In the genomic region with DNA sequence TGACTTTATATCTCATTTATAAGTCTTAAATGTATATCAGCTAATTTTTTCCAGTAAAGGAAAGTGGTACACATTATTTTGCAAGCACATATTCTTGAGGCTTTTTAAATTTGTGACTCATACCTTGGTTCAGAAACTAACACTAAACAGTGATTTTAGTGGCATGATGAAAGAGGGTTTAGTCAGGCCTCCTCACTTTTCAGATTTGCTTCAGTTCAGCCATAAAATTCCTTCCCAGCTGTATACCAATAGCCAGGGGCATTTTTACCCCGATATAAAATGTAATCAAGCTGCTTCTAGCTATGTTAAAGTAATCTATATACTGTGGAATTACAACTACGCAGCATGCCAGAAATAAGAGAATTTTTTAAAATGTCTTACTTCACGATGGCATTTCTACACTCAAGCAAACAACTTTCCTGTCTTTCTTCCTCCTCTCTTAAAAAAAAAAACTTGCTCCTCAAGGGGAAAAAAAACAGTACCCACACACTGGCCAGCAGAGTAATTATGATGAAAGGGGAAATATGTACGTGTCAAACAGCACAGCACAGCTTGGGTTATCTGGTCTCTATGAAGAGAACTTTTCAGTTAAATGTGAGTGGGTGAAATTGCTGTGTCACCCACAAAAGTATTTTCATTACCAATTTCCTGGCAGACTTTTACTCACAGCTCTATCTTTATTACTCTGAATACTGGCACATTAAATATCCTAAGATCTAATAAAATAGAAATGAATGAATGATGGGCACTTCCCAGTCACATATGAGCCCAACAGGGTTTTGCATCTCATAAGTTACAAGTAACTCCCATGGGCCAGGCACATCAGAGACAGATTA, we compare ENCODE assay signal across 1 cellular context.
A peak's percentile ranks its signal among the peaks of the same experiment; 100 is the strongest.
TF ChIP-seq lines count a peak whose summit lies in the region.

No MANE protein-coding gene starts in this region.

TF ChIP-seq in GM12878, 131 proteins besides CTCF, POLR2A, EP300 and RAD21 (continued from another document and continues in another):
- TF ChIP-seq, protein P1, sequence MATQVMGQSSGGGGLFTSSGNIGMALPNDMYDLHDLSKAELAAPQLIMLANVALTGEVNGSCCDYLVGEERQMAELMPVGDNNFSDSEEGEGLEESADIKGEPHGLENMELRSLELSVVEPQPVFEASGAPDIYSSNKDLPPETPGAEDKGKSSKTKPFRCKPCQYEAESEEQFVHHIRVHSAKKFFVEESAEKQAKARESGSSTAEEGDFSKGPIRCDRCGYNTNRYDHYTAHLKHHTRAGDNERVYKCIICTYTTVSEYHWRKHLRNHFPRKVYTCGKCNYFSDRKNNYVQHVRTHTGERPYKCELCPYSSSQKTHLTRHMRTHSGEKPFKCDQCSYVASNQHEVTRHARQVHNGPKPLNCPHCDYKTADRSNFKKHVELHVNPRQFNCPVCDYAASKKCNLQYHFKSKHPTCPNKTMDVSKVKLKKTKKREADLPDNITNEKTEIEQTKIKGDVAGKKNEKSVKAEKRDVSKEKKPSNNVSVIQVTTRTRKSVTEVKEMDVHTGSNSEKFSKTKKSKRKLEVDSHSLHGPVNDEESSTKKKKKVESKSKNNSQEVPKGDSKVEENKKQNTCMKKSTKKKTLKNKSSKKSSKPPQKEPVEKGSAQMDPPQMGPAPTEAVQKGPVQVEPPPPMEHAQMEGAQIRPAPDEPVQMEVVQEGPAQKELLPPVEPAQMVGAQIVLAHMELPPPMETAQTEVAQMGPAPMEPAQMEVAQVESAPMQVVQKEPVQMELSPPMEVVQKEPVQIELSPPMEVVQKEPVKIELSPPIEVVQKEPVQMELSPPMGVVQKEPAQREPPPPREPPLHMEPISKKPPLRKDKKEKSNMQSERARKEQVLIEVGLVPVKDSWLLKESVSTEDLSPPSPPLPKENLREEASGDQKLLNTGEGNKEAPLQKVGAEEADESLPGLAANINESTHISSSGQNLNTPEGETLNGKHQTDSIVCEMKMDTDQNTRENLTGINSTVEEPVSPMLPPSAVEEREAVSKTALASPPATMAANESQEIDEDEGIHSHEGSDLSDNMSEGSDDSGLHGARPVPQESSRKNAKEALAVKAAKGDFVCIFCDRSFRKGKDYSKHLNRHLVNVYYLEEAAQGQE (IDR thresholded peaks at IDR 0.05; ENCODE audit: low read depth, low read length) = no peak
- TF ChIP-seq SP1 (IDR thresholded peaks at IDR 0.05; ENCODE audit: low read depth, low read length) (no peak), ZBED1 (IDR thresholded peaks at IDR 0.05; ENCODE audit: borderline replicate concordance) (no peak), SMC3 (IDR thresholded peaks at IDR 0.05; ENCODE audit: borderline replicate concordance, low read length) (no peak), HDAC2 (IDR thresholded peaks at IDR 0.05) (no peak), ZNF622 (IDR thresholded peaks at IDR 0.05) (no peak), SPI1 (IDR thresholded peaks at IDR 0.05; ENCODE audit: borderline replicate concordance, insufficient read depth, low read depth, low read length) (no peak), MEF2B (IDR thresholded peaks at IDR 0.05; ENCODE audit: partially characterized antibody, poor library complexity, severe bottlenecking) (peak; percentile 62), MTA2 (IDR thresholded peaks at IDR 0.05; ENCODE audit: low read depth) (peak; percentile 78), ZNF592 (IDR thresholded peaks at IDR 0.05) (no peak; the same call in 1 of the 2 replicates), BCL3 (IDR thresholded peaks at IDR 0.05; ENCODE audit: borderline replicate concordance, insufficient read depth, low read depth, low read length, poor library complexity, severe bottlenecking) (no peak), SUPT20H (IDR thresholded peaks at IDR 0.05; ENCODE audit: borderline replicate concordance, control insufficient read depth, low read depth, low read length) (no peak), SMAD5 (IDR thresholded peaks at IDR 0.05; ENCODE audit: low read depth) (no peak), BACH1 (IDR thresholded peaks at IDR 0.05; ENCODE audit: borderline replicate concordance) (peak; percentile 87; the same call in 1 of the 2 replicates), RELA (IDR thresholded peaks at IDR 0.05; ENCODE audit: borderline replicate concordance, partially characterized antibody) (no peak), ATF7 (IDR thresholded peaks at IDR 0.05; ENCODE audit: low read depth) (peak; percentile 78), E2F8 (IDR thresholded peaks at IDR 0.05; ENCODE audit: low read depth, partially characterized antibody) (no peak), MEF2A (IDR thresholded peaks at IDR 0.05; ENCODE audit: insufficient read depth, low read depth, low read length) (no peak), CBX3 (IDR thresholded peaks at IDR 0.05; ENCODE audit: borderline replicate concordance, low read depth) (no peak), MXI1 (IDR thresholded peaks at IDR 0.05; ENCODE audit: low read depth, low read length) (no peak), ZNF207 (IDR thresholded peaks at IDR 0.05; ENCODE audit: borderline replicate concordance) (no peak), CBX5 (IDR thresholded peaks at IDR 0.05; ENCODE audit: low read depth) (no peak), SMARCA5 (IDR thresholded peaks at IDR 0.05) (no peak), RCOR1 (conservative IDR thresholded peaks at IDR 0.05; ENCODE audit: low read depth, low read length) (no peak), ZNF384 (IDR thresholded peaks at IDR 0.05; ENCODE audit: borderline replicate concordance, low read depth, low read length) (peak; percentile 91), MYB (IDR thresholded peaks at IDR 0.05; ENCODE audit: borderline replicate concordance, low read depth, low read length) (no peak), IKZF2 (IDR thresholded peaks at IDR 0.05) (peak; percentile 47 to 61; a peak in 2 of 4 replicates), BCLAF1 (IDR thresholded peaks at IDR 0.05) (no peak), ZBTB33 (IDR thresholded peaks at IDR 0.05) (no peak), ASH2L (IDR thresholded peaks at IDR 0.05; ENCODE audit: borderline replicate concordance, low read depth) (no peak), PAX8 (IDR thresholded peaks at IDR 0.05) (no peak), TBL1XR1 (IDR thresholded peaks at IDR 0.05; ENCODE audit: low read depth, low read length) (no peak), DPF2 (IDR thresholded peaks at IDR 0.05) (peak; percentile 41; the same call in 1 of the 2 replicates), NBN (IDR thresholded peaks at IDR 0.05) (0 out of 2 replicates have a peak, but pooled peaks have one; percentile 48), WRNIP1 (IDR thresholded peaks at IDR 0.05; ENCODE audit: borderline replicate concordance, low read depth, low read length) (no peak), RAD51 (IDR thresholded peaks at IDR 0.05) (no peak), RB1 (IDR thresholded peaks at IDR 0.05; ENCODE audit: borderline replicate concordance) (no peak), STAT1 (conservative IDR thresholded peaks at IDR 0.05) (no peak), NFXL1 (IDR thresholded peaks at IDR 0.05; ENCODE audit: borderline replicate concordance) (no peak)
- TF ChIP-seq, protein P2, sequence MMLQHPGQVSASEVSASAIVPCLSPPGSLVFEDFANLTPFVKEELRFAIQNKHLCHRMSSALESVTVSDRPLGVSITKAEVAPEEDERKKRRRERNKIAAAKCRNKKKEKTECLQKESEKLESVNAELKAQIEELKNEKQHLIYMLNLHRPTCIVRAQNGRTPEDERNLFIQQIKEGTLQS (IDR thresholded peaks at IDR 0.05; ENCODE audit: borderline replicate concordance, extremely low read depth, low read depth, low read length) = no peak
- TF ChIP-seq, protein P3, sequence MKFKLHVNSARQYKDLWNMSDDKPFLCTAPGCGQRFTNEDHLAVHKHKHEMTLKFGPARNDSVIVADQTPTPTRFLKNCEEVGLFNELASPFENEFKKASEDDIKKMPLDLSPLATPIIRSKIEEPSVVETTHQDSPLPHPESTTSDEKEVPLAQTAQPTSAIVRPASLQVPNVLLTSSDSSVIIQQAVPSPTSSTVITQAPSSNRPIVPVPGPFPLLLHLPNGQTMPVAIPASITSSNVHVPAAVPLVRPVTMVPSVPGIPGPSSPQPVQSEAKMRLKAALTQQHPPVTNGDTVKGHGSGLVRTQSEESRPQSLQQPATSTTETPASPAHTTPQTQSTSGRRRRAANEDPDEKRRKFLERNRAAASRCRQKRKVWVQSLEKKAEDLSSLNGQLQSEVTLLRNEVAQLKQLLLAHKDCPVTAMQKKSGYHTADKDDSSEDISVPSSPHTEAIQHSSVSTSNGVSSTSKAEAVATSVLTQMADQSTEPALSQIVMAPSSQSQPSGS (IDR thresholded peaks at IDR 0.05; ENCODE audit: low read length) = no peak
